In the genomic region with DNA sequence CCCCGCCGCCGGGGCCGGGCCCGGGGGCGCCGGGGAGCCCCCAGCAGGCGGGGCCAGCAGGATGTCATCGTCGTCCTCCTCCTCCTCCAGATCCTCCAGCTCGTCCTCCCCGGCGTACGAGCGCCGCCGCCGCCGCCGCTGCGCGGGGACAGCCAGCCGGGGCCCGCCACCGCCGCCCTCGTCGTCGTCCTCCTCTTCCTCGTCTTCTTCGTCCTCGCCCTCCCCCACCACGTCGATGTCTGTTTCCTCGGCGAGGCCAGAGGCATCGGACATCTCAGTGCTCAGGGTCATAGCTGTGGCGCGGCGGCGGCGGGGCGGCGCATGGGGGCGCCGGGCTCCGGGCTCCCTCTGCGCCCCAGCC, we compare ENCODE assay signal across 8 cellular contexts. TPM values are rescaled to one million over a fixed set of nuclear protein-coding genes. Genes with fewer than 3 reads are reported as not detected.
DNase-seq lines count a peak whose midpoint lies in the region; ATAC-seq and TF ChIP-seq lines count a peak whose summit lies in the region.

No MANE protein-coding gene starts in this region.

- H3K27me3 ChIP-seq in iPS DF 6.9 (ENCODE audit: control insufficient read depth, insufficient read depth, low read length) (peaks cover 66% of the 10 kb centered on the region), transverse colon (peaks cover 92% of the 10 kb centered on the region)

- TF ChIP-seq CTCF in transverse colon (IDR thresholded peaks at IDR 0.05): no peak

- no peak overlapping the region for H3K27ac ChIP-seq in iPS DF 6.9 (ENCODE audit: low read length)
- no peak overlapping the region for H3K27ac ChIP-seq in transverse colon

- no peaks in the 10 kb centered on the region for H3K36me3 ChIP-seq in iPS DF 6.9 (ENCODE audit: control insufficient read depth, insufficient read depth, low read length)
- no peaks in the 10 kb centered on the region for H3K36me3 ChIP-seq in transverse colon

- H3K4me3 ChIP-seq in iPS DF 6.9 (ENCODE audit: low read length) (peak overlapping the region; percentile 39; the same call in 1 of the 2 replicates), transverse colon (peak overlapping the region in 3 of 4 donors; percentile 23 to 56 (median 39))

- no CpG with 5 or more reads among the region's 48 CpGs for WGBS in iPS DF 6.9 (ENCODE audit: insufficient coverage, insufficient read length)
- 1% methylated on average over 21 of the region's 48 CpGs; no CpG with 5 or more reads in 1 of the 2 donors for WGBS in transverse colon (ENCODE audit: low coverage in 1 of 2), 2 donors

- no peak for TF ChIP-seq POLR2A in transverse colon (IDR thresholded peaks at IDR 0.05)

- in situ Hi-C loops in transverse colon (cut with MboI; ENCODE audit: low pct_ligation_motif_present in 1 of 4, low pct_unique_long_range_greater_than_20kb in 1 of 4, low sequenced_read_pairs in 3 of 4): loop anchor here (10.0 to 25.0 kb wide), 4 partner anchors 136 to 236 kb away; no protein-coding TSS in a partner anchor

- H3K4me1 ChIP-seq in iPS DF 6.9 (ENCODE audit: control insufficient read depth, insufficient read depth, low read length): no peaks in the 10 kb centered on the region; the same call in 1 of the 2 replicates
- peaks cover 0 to 24% (median 22%) of the 10 kb centered on the region in 4 donors for H3K4me1 ChIP-seq in transverse colon

- POLR2A ChIA-PET in activated CD8-positive, alpha-beta T cell treated with anti-CD3 and anti-CD28 coated beads, Interleukin-2, amount 10 ng/mL, durations not matched to agents 7 days and 5 days (lab: Charles Lee): interaction anchor here (0.7 kb wide), 1 partner anchor 31 kb away, joined by 3 read pairs; no protein-coding TSS in a partner anchor

- intact Hi-C loops in transverse colon (cut with DNase I; ENCODE audit: low total_unique reads): loop anchor here (10.0 kb wide), 1 partner anchor 143 kb away; no protein-coding TSS in a partner anchor

- H3K4me3 Mint-ChIP-seq in activated CD8-positive, alpha-beta T cell treated with anti-CD3 and anti-CD28 coated beads, Interleukin-2, amount 10 ng/mL, durations not matched to agents 7 days and 5 days: peak overlapping the region; percentile 55

- H3K27ac Mint-ChIP-seq in activated CD8-positive, alpha-beta T cell treated with anti-CD3 and anti-CD28 coated beads, Interleukin-2, amount 10 ng/mL, durations not matched to agents 7 days and 5 days: no peak overlapping the region

- DNase-seq in EL (peak; percentile 51), iPS DF 6.9 (ENCODE audit: low read depth, low spot score) (no peak), transverse colon (no peak), COLO829 (ENCODE audit: low spot score) (no peak), mucosa of gallbladder (ENCODE audit: low spot score) (no peak)
- DNase-seq in activated CD8-positive, alpha-beta T cell treated with anti-CD3 and anti-CD28 coated beads, Interleukin-2, amount 10 ng/mL, durations not matched to agents 7 days and 5 days: no peak
- no peak for DNase-seq in stimulated activated CD4-positive, alpha-beta T cell treated with anti-CD3 and anti-CD28 coated beads, Interleukin-1b, Interleukin-23, amount 100 ng/mL, for 48 hours

- H3K27me3 Mint-ChIP-seq in activated CD8-positive, alpha-beta T cell treated with anti-CD3 and anti-CD28 coated beads, Interleukin-2, amount 10 ng/mL, durations not matched to agents 7 days and 5 days (ENCODE audit: low read depth): peaks cover 65% of the 10 kb centered on the region

- ATAC-seq in HG02759 (IDR thresholded peaks at IDR 0.05; ENCODE audit: unreplicated experiment): peak; percentile 10
- ATAC-seq in activated CD8-positive, alpha-beta T cell treated with anti-CD3 and anti-CD28 coated beads, Interleukin-2, amount 10 ng/mL, durations not matched to agents 7 days and 5 days: peak; percentile 31

- CTCF ChIA-PET in activated CD8-positive, alpha-beta T cell treated with anti-CD3 and anti-CD28 coated beads, Interleukin-2, amount 10 ng/mL, durations not matched to agents 7 days and 5 days (lab: Charles Lee): interaction anchor here (1.0 to 1.2 kb wide), 2 partner anchors 13 to 146 kb away, joined by 3 read pairs; no protein-coding TSS in a partner anchor

- H3K9me3 ChIP-seq in iPS DF 6.9 (ENCODE audit: control insufficient read depth, insufficient read depth, low read length) (no peaks in the 10 kb centered on the region), transverse colon (no peaks in the 10 kb centered on the region)

- peaks cover 23% of the 10 kb centered on the region for H3K4me1 Mint-ChIP-seq in activated CD8-positive, alpha-beta T cell treated with anti-CD3 and anti-CD28 coated beads, Interleukin-2, amount 10 ng/mL, durations not matched to agents 7 days and 5 days (ENCODE audit: low read depth)

- no peaks in the 10 kb centered on the region for H3K9me3 Mint-ChIP-seq in activated CD8-positive, alpha-beta T cell treated with anti-CD3 and anti-CD28 coated beads, Interleukin-2, amount 10 ng/mL, durations not matched to agents 7 days and 5 days (ENCODE audit: insufficient read depth)

- peaks cover 4% of the 10 kb centered on the region for H3K36me3 Mint-ChIP-seq in activated CD8-positive, alpha-beta T cell treated with anti-CD3 and anti-CD28 coated beads, Interleukin-2, amount 10 ng/mL, durations not matched to agents 7 days and 5 days (ENCODE audit: low read depth)

- no peak for TF ChIP-seq EP300 in transverse colon (IDR thresholded peaks at IDR 0.05; ENCODE audit: low read depth)

RNA-seq across cellular contexts. Expression of gene FOXD1, which starts 0.5 kb away (rescaled TPM):
- total RNA-seq in activated CD8-positive, alpha-beta T cell treated with anti-CD3 and anti-CD28 coated beads, Interleukin-2, amount 10 ng/mL, durations not matched to agents 7 days and 5 days: under 1 TPM in 1 of 2 experiments, not detected in 1; 0.13 TPM
- total RNA-seq in transverse colon (not detected), mucosa of gallbladder (2.6 TPM)

RNA-seq across cellular contexts. Expression of gene BTF3, which starts 50.2 kb away (rescaled TPM):
- 100 to 1,000 TPM; 737 to 768 TPM for total RNA-seq in activated CD8-positive, alpha-beta T cell treated with anti-CD3 and anti-CD28 coated beads, Interleukin-2, amount 10 ng/mL, durations not matched to agents 7 days and 5 days
- total RNA-seq in transverse colon (100 to 1,000 TPM; 312 to 416 (median 396) TPM), mucosa of gallbladder (421 TPM)
